Comparison of ENCODE assay signal across 3 cellular contexts in genomic region chr20:13325796-13326340, GRCh38.
TF ChIP-seq lines count a peak whose summit lies in the region.

No MANE protein-coding gene starts in this region.

TF ChIP-seq in HepG2, 621 proteins besides CTCF, POLR2A, EP300 and RAD21:
- TF ChIP-seq MAFF (IDR thresholded peaks at IDR 0.05; ENCODE audit: low read depth, low read length) (peak; percentile 93), MAFK (conservative IDR thresholded peaks at IDR 0.05 in 1 of 2, IDR thresholded peaks at IDR 0.05 in 1 of 2; ENCODE audit: low read length in 2 of 2) (peak; percentile 91 to 95)
- TF ChIP-seq, protein P1, sequence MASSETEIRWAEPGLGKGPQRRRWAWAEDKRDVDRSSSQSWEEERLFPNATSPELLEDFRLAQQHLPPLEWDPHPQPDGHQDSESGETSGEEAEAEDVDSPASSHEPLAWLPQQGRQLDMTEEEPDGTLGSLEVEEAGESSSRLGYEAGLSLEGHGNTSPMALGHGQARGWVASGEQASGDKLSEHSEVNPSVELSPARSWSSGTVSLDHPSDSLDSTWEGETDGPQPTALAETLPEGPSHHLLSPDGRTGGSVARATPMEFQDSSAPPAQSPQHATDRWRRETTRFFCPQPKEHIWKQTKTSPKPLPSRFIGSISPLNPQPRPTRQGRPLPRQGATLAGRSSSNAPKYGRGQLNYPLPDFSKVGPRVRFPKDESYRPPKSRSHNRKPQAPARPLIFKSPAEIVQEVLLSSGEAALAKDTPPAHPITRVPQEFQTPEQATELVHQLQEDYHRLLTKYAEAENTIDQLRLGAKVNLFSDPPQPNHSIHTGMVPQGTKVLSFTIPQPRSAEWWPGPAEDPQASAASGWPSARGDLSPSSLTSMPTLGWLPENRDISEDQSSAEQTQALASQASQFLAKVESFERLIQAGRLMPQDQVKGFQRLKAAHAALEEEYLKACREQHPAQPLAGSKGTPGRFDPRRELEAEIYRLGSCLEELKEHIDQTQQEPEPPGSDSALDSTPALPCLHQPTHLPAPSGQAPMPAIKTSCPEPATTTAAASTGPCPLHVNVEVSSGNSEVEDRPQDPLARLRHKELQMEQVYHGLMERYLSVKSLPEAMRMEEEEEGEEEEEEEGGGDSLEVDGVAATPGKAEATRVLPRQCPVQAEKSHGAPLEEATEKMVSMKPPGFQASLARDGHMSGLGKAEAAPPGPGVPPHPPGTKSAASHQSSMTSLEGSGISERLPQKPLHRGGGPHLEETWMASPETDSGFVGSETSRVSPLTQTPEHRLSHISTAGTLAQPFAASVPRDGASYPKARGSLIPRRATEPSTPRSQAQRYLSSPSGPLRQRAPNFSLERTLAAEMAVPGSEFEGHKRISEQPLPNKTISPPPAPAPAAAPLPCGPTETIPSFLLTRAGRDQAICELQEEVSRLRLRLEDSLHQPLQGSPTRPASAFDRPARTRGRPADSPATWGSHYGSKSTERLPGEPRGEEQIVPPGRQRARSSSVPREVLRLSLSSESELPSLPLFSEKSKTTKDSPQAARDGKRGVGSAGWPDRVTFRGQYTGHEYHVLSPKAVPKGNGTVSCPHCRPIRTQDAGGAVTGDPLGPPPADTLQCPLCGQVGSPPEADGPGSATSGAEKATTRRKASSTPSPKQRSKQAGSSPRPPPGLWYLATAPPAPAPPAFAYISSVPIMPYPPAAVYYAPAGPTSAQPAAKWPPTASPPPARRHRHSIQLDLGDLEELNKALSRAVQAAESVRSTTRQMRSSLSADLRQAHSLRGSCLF (CRISPR knock-in tag; IDR thresholded peaks at IDR 0.05; ENCODE audit: borderline replicate concordance): no peak

TF ChIP-seq in A549, 52 proteins besides CTCF, POLR2A, EP300 and RAD21:
- TF ChIP-seq MAFK (IDR thresholded peaks at IDR 0.05; ENCODE audit: partially characterized antibody): peak; percentile 83
- TF ChIP-seq CHD2 (IDR thresholded peaks at IDR 0.05; ENCODE audit: low read length, partially characterized antibody): no peak
TF ChIP-seq in A549: peak in this region for 1.

TF ChIP-seq in IMR-90, 13 proteins besides CTCF, POLR2A, EP300 and RAD21:
- TF ChIP-seq MAFK (IDR thresholded peaks at IDR 0.05; ENCODE audit: low read depth, low read length) (peak; percentile 31), RCOR1 (IDR thresholded peaks at IDR 0.05; ENCODE audit: insufficient replicate concordance, low read length) (no peak), BHLHE40 (IDR thresholded peaks at IDR 0.05; ENCODE audit: low read depth, low read length) (no peak)
